1 cellular context compared by ENCODE assay signal in the genomic region with DNA sequence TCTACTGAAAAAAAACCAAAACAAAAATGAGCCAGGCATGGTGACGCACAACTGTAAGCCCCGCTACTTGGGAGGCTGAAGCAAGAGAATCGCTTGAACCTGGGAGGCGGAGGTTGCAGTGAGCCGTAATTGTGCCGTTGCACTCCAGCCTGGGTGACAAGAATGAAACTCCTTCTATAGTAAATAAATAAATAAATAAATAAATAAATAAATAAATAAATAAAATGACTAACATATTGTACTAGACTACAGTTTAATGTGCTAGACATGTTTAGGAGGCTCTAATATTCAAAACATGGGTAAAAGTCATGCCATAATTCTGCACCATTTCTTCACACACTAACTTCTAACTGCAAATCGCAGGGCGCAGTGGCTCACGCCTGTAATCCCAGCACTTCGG.
A peak's percentile ranks its signal among the peaks of the same experiment; 100 is the strongest.
TF ChIP-seq lines count a peak whose summit lies in the region.

No MANE protein-coding gene starts in this region.

TF ChIP-seq in HEK293, 187 proteins besides CTCF, POLR2A, EP300 and RAD21 (continued from another document):
- TF ChIP-seq, protein P1, sequence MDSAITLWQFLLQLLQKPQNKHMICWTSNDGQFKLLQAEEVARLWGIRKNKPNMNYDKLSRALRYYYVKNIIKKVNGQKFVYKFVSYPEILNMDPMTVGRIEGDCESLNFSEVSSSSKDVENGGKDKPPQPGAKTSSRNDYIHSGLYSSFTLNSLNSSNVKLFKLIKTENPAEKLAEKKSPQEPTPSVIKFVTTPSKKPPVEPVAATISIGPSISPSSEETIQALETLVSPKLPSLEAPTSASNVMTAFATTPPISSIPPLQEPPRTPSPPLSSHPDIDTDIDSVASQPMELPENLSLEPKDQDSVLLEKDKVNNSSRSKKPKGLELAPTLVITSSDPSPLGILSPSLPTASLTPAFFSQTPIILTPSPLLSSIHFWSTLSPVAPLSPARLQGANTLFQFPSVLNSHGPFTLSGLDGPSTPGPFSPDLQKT (IDR thresholded peaks at IDR 0.05; ENCODE audit: borderline replicate concordance, low read depth, low read length): no peak
- TF ChIP-seq ZNF311 (tag by site-specific recombination; IDR thresholded peaks at IDR 0.05; ENCODE audit: borderline replicate concordance) (no peak), ZNF404 (tag by site-specific recombination; IDR thresholded peaks at IDR 0.05) (peak; percentile 96), ZNF350 (tag by site-specific recombination; IDR thresholded peaks at IDR 0.05) (no peak), SP3 (tag by site-specific recombination; IDR thresholded peaks at IDR 0.05) (peak; percentile 41; the same call in 1 of the 2 replicates), ZNF514 (tag by site-specific recombination; IDR thresholded peaks at IDR 0.05) (0 out of 2 replicates have a peak, but pooled peaks have one; percentile 27), ZNF610 (tag by site-specific recombination; IDR thresholded peaks at IDR 0.05; ENCODE audit: borderline replicate concordance) (0 out of 2 replicates have a peak, but pooled peaks have one; percentile 34), SETDB1 (IDR thresholded peaks at IDR 0.05; ENCODE audit: insufficient read length, low read length) (no peak), TRIM28 (IDR thresholded peaks at IDR 0.05; ENCODE audit: borderline replicate concordance, low read length) (no peak), ZNF184 (tag by site-specific recombination; IDR thresholded peaks at IDR 0.05) (no peak), ZNF544 (tag by site-specific recombination; IDR thresholded peaks at IDR 0.05) (no peak), MEIS1 (CRISPR knock-in tag; IDR thresholded peaks at IDR 0.05; ENCODE audit: borderline replicate concordance) (no peak), ZNF707 (tag by site-specific recombination; IDR thresholded peaks at IDR 0.05) (no peak), GLIS1 (tag by site-specific recombination; IDR thresholded peaks at IDR 0.05) (no peak; the same call in 1 of the 2 replicates), ZNF248 (tag by site-specific recombination; IDR thresholded peaks at IDR 0.05) (no peak), ZNF658 (tag by site-specific recombination; IDR thresholded peaks at IDR 0.05) (no peak), ZNF341 (tag by site-specific recombination; IDR thresholded peaks at IDR 0.05; ENCODE audit: low read depth) (peak; percentile 25; the same call in 1 of the 2 replicates), ZNF24 (tag by site-specific recombination; IDR thresholded peaks at IDR 0.05) (peak; percentile 50; the same call in 1 of the 2 replicates), ZFHX2 (tag by site-specific recombination; conservative IDR thresholded peaks at IDR 0.05) (no peak), ZNF202 (tag by site-specific recombination; IDR thresholded peaks at IDR 0.05; ENCODE audit: borderline replicate concordance) (peak; percentile 96)
- TF ChIP-seq, protein P2, sequence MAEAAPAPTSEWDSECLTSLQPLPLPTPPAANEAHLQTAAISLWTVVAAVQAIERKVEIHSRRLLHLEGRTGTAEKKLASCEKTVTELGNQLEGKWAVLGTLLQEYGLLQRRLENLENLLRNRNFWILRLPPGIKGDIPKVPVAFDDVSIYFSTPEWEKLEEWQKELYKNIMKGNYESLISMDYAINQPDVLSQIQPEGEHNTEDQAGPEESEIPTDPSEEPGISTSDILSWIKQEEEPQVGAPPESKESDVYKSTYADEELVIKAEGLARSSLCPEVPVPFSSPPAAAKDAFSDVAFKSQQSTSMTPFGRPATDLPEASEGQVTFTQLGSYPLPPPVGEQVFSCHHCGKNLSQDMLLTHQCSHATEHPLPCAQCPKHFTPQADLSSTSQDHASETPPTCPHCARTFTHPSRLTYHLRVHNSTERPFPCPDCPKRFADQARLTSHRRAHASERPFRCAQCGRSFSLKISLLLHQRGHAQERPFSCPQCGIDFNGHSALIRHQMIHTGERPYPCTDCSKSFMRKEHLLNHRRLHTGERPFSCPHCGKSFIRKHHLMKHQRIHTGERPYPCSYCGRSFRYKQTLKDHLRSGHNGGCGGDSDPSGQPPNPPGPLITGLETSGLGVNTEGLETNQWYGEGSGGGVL (tag by site-specific recombination; IDR thresholded peaks at IDR 0.05): no peak
- TF ChIP-seq, protein P3, sequence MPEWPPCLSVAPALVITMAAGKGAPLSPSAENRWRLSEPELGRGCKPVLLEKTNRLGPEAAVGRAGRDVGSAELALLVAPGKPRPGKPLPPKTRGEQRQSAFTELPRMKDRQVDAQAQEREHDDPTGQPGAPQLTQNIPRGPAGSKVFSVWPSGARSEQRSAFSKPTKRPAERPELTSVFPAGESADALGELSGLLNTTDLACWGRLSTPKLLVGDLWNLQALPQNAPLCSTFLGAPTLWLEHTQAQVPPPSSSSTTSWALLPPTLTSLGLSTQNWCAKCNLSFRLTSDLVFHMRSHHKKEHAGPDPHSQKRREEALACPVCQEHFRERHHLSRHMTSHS (tag by site-specific recombination; IDR thresholded peaks at IDR 0.05): no peak
- TF ChIP-seq, protein P4, sequence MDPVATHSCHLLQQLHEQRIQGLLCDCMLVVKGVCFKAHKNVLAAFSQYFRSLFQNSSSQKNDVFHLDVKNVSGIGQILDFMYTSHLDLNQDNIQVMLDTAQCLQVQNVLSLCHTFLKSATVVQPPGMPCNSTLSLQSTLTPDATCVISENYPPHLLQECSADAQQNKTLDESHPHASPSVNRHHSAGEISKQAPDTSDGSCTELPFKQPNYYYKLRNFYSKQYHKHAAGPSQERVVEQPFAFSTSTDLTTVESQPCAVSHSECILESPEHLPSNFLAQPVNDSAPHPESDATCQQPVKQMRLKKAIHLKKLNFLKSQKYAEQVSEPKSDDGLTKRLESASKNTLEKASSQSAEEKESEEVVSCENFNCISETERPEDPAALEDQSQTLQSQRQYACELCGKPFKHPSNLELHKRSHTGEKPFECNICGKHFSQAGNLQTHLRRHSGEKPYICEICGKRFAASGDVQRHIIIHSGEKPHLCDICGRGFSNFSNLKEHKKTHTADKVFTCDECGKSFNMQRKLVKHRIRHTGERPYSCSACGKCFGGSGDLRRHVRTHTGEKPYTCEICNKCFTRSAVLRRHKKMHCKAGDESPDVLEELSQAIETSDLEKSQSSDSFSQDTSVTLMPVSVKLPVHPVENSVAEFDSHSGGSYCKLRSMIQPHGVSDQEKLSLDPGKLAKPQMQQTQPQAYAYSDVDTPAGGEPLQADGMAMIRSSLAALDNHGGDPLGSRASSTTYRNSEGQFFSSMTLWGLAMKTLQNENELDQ (tag by site-specific recombination; IDR thresholded peaks at IDR 0.05; ENCODE audit: low read depth): no peak
- TF ChIP-seq, protein P5, sequence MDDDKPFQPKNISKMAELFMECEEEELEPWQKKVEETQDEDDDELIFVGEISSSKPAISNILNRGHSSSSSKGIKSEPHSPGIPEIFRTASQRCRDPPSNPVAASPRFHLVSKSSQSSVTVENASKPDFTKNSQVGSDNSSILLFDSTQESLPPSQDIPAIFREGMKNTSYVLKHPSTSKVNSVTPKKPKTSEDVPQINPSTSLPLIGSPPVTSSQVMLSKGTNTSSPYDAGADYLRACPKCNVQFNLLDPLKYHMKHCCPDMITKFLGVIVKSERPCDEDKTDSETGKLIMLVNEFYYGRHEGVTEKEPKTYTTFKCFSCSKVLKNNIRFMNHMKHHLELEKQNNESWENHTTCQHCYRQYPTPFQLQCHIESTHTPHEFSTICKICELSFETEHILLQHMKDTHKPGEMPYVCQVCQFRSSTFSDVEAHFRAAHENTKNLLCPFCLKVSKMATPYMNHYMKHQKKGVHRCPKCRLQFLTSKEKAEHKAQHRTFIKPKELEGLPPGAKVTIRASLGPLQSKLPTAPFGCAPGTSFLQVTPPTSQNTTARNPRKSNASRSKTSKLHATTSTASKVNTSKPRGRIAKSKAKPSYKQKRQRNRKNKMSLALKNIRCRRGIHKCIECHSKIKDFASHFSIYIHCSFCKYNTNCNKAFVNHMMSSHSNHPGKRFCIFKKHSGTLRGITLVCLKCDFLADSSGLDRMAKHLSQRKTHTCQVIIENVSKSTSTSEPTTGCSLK (tag by site-specific recombination; IDR thresholded peaks at IDR 0.05): no peak
- TF ChIP-seq, protein P6, sequence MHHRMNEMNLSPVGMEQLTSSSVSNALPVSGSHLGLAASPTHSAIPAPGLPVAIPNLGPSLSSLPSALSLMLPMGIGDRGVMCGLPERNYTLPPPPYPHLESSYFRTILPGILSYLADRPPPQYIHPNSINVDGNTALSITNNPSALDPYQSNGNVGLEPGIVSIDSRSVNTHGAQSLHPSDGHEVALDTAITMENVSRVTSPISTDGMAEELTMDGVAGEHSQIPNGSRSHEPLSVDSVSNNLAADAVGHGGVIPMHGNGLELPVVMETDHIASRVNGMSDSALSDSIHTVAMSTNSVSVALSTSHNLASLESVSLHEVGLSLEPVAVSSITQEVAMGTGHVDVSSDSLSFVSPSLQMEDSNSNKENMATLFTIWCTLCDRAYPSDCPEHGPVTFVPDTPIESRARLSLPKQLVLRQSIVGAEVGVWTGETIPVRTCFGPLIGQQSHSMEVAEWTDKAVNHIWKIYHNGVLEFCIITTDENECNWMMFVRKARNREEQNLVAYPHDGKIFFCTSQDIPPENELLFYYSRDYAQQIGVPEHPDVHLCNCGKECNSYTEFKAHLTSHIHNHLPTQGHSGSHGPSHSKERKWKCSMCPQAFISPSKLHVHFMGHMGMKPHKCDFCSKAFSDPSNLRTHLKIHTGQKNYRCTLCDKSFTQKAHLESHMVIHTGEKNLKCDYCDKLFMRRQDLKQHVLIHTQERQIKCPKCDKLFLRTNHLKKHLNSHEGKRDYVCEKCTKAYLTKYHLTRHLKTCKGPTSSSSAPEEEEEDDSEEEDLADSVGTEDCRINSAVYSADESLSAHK (tag by site-specific recombination; IDR thresholded peaks at IDR 0.05): no peak
- TF ChIP-seq, protein P7, sequence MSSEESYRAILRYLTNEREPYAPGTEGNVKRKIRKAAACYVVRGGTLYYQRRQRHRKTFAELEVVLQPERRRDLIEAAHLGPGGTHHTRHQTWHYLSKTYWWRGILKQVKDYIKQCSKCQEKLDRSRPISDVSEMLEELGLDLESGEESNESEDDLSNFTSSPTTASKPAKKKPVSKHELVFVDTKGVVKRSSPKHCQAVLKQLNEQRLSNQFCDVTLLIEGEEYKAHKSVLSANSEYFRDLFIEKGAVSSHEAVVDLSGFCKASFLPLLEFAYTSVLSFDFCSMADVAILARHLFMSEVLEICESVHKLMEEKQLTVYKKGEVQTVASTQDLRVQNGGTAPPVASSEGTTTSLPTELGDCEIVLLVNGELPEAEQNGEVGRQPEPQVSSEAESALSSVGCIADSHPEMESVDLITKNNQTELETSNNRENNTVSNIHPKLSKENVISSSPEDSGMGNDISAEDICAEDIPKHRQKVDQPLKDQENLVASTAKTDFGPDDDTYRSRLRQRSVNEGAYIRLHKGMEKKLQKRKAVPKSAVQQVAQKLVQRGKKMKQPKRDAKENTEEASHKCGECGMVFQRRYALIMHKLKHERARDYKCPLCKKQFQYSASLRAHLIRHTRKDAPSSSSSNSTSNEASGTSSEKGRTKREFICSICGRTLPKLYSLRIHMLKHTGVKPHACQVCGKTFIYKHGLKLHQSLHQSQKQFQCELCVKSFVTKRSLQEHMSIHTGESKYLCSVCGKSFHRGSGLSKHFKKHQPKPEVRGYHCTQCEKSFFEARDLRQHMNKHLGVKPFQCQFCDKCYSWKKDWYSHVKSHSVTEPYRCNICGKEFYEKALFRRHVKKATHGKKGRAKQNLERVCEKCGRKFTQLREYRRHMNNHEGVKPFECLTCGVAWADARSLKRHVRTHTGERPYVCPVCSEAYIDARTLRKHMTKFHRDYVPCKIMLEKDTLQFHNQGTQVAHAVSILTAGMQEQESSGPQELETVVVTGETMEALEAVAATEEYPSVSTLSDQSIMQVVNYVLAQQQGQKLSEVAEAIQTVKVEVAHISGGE (tag by site-specific recombination; conservative IDR thresholded peaks at IDR 0.05; ENCODE audit: low read depth): peak; percentile 87
- TF ChIP-seq, protein P8, sequence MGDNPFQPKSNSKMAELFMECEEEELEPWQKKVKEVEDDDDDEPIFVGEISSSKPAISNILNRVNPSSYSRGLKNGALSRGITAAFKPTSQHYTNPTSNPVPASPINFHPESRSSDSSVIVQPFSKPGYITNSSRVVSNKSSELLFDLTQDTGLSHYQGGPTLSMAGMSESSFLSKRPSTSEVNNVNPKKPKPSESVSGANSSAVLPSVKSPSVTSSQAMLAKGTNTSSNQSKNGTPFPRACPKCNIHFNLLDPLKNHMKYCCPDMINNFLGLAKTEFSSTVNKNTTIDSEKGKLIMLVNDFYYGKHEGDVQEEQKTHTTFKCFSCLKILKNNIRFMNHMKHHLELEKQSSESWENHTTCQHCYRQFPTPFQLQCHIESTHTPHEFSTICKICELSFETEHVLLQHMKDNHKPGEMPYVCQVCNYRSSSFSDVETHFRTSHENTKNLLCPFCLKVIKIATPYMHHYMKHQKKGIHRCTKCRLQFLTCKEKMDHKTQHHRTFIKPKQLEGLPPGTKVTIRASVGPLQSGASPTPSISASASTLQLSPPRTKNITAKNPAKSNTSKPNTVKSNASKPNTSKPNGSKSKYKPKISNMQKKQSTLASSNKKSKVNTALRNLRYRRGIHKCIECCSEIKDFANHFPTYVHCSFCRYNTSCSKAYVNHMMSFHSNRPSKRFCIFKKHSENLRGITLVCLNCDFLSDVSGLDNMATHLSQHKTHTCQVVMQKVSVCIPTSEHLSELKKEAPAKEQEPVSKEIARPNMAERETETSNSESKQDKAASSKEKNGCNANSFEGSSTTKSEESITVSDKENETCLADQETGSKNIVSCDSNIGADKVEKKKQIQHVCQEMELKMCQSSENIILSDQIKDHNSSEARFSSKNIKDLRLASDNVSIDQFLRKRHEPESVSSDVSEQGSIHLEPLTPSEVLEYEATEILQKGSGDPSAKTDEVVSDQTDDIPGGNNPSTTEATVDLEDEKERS (tag by site-specific recombination; IDR thresholded peaks at IDR 0.05): no peak
- TF ChIP-seq, protein P9, sequence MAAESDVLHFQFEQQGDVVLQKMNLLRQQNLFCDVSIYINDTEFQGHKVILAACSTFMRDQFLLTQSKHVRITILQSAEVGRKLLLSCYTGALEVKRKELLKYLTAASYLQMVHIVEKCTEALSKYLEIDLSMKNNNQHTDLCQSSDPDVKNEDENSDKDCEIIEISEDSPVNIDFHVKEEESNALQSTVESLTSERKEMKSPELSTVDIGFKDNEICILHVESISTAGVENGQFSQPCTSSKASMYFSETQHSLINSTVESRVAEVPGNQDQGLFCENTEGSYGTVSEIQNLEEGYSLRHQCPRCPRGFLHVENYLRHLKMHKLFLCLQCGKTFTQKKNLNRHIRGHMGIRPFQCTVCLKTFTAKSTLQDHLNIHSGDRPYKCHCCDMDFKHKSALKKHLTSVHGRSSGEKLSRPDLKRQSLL (tag by site-specific recombination; IDR thresholded peaks at IDR 0.05): no peak
- TF ChIP-seq, protein P10, sequence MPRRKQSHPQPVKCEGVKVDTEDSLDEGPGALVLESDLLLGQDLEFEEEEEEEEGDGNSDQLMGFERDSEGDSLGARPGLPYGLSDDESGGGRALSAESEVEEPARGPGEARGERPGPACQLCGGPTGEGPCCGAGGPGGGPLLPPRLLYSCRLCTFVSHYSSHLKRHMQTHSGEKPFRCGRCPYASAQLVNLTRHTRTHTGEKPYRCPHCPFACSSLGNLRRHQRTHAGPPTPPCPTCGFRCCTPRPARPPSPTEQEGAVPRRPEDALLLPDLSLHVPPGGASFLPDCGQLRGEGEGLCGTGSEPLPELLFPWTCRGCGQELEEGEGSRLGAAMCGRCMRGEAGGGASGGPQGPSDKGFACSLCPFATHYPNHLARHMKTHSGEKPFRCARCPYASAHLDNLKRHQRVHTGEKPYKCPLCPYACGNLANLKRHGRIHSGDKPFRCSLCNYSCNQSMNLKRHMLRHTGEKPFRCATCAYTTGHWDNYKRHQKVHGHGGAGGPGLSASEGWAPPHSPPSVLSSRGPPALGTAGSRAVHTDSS (tag by site-specific recombination; IDR thresholded peaks at IDR 0.05): no peak
